Comparison of ENCODE assay signal across 38 cellular contexts in genomic region chr3:164604687-164605086, GRCh38.
"Had no signal": no experiment of that assay in that cellular context is flagged by ENCODE, and none has a peak within 500 bp of the region (broad histone marks: within the 10 kb centered on the region; RNA-seq: fewer than 3 reads in every experiment).

No MANE protein-coding gene starts in this region.

- DNase-seq: activated CD4-positive, alpha-beta memory T cell treated with anti-CD3 and anti-CD28 coated beads, Interleukin-2, amount 10 ng/mL, durations not matched to agents 7 days and 5 days; activated CD4-positive, alpha-beta T cell treated with anti-CD3 and anti-CD28 coated beads for 1 hour; activated CD4-positive, alpha-beta T cell treated with anti-CD3 and anti-CD28 coated beads for 48 hours; activated CD4-positive, CD25-positive, alpha-beta regulatory T cell; activated CD8-positive, alpha-beta memory T cell treated with anti-CD3 and anti-CD28 coated beads for 24 hours; activated CD8-positive, alpha-beta memory T cell treated with anti-CD3 and anti-CD28 coated beads, Interleukin-2, amount 10 ng/mL, durations not matched to agents 7 days and 5 days; activated CD8-positive, alpha-beta memory T cell treated with anti-CD3 and anti-CD28 coated beads, Interleukin-2, amount 50 U/mL, for 48 hours; activated effector memory CD4-positive, alpha-beta T cell treated with Interleukin-2 at 50 U/mL for 16 hours; activated naive CD4-positive, alpha-beta T cell treated with anti-CD3 and anti-CD28 coated beads, Interleukin-2, amount 10 ng/mL, durations not matched to agents 7 days and 5 days; activated naive CD8-positive, alpha-beta T cell treated with anti-CD3 and anti-CD28 coated beads, Interleukin-2, amount 50 U/mL, for 24 hours; activated T-cell treated with anti-CD3 and anti-CD28 coated beads, Interleukin-2, amount 50 U/mL, for 48 hours; anterior cingulate cortex; Kasumi-1; KG1; MG63; NCI-H1048; NCI-H1105 treated with DMSO at 0.1 percent for 48 hours; NCI-H1436; NCI-H1694; NCI-H1930; NCI-H2081 treated with DMSO at 0.1 percent for 48 hours; NCI-H510A; NCI-H526; NCI-H748 treated with DMSO at 0.1 percent for 48 hours; NK-92 treated with Interleukin-12 subunit alpha and Interleukin-12 subunit beta, amount 100 ng/mL, for 24 hours; PC-9; SIG-M5; SW 1271; T-helper 1 cell; T-helper 2 cell; T-helper 9 cell had no signal

- H3K9me3 ChIP-seq: breast epithelium, MG63 had no signal

- H2AFZ ChIP-seq: PC-9 had no signal

- H3K27ac ChIP-seq: breast epithelium, PC-9, RWPE1, VCaP had no signal

- H3K27me3 ChIP-seq: breast epithelium, MG63 had no signal

- H3K9me3 Mint-ChIP-seq: activated CD4-positive, alpha-beta memory T cell treated with anti-CD3 and anti-CD28 coated beads, Interleukin-2, amount 10 ng/mL, durations not matched to agents 7 days and 5 days had no signal

- ATAC-seq: activated CD8-positive, alpha-beta memory T cell treated with anti-CD3 and anti-CD28 coated beads, Interleukin-2, amount 10 ng/mL, durations not matched to agents 7 days and 5 days; activated naive CD8-positive, alpha-beta T cell treated with anti-CD3 and anti-CD28 coated beads, Interleukin-2, amount 50 U/mL, for 24 hours; Right ventricle myocardium inferior; SK-N-SH treated with all-trans-retinoic acid at 6 μM for 48 hours had no signal

- H3K4me1 Mint-ChIP-seq: activated CD4-positive, alpha-beta memory T cell treated with anti-CD3 and anti-CD28 coated beads, Interleukin-2, amount 10 ng/mL, durations not matched to agents 7 days and 5 days; activated CD8-positive, alpha-beta memory T cell treated with anti-CD3 and anti-CD28 coated beads, Interleukin-2, amount 10 ng/mL, durations not matched to agents 7 days and 5 days; activated naive CD4-positive, alpha-beta T cell treated with anti-CD3 and anti-CD28 coated beads, Interleukin-2, amount 10 ng/mL, durations not matched to agents 7 days and 5 days; activated naive CD8-positive, alpha-beta T cell treated with anti-CD3 and anti-CD28 coated beads, Interleukin-2, amount 50 U/mL, for 24 hours had no signal

- FAIRE-seq: RCC 7860 had no signal

- H3K36me3 Mint-ChIP-seq: activated CD8-positive, alpha-beta memory T cell treated with anti-CD3 and anti-CD28 coated beads, Interleukin-2, amount 10 ng/mL, durations not matched to agents 7 days and 5 days; activated naive CD4-positive, alpha-beta T cell treated with anti-CD3 and anti-CD28 coated beads, Interleukin-2, amount 10 ng/mL, durations not matched to agents 7 days and 5 days; activated naive CD8-positive, alpha-beta T cell had no signal

- H3K4me3 Mint-ChIP-seq: activated CD4-positive, alpha-beta memory T cell treated with anti-CD3 and anti-CD28 coated beads, Interleukin-2, amount 10 ng/mL, durations not matched to agents 7 days and 5 days; activated CD8-positive, alpha-beta memory T cell treated with anti-CD3 and anti-CD28 coated beads, Interleukin-2, amount 10 ng/mL, durations not matched to agents 7 days and 5 days; activated naive CD4-positive, alpha-beta T cell treated with anti-CD3 and anti-CD28 coated beads, Interleukin-2, amount 10 ng/mL, durations not matched to agents 7 days and 5 days; activated naive CD8-positive, alpha-beta T cell; activated naive CD8-positive, alpha-beta T cell treated with anti-CD3 and anti-CD28 coated beads, Interleukin-2, amount 50 U/mL, for 24 hours had no signal

- H3K4me3 ChIP-seq: breast epithelium, MG63, PC-9 had no signal

- H3K27ac Mint-ChIP-seq: activated CD4-positive, alpha-beta memory T cell treated with anti-CD3 and anti-CD28 coated beads, Interleukin-2, amount 10 ng/mL, durations not matched to agents 7 days and 5 days; activated CD8-positive, alpha-beta memory T cell treated with anti-CD3 and anti-CD28 coated beads, Interleukin-2, amount 10 ng/mL, durations not matched to agents 7 days and 5 days; activated naive CD4-positive, alpha-beta T cell treated with anti-CD3 and anti-CD28 coated beads, Interleukin-2, amount 10 ng/mL, durations not matched to agents 7 days and 5 days; activated naive CD8-positive, alpha-beta T cell; activated naive CD8-positive, alpha-beta T cell treated with anti-CD3 and anti-CD28 coated beads, Interleukin-2, amount 50 U/mL, for 24 hours had no signal

- H3K4me2 ChIP-seq: PC-9 had no signal

- H3K36me3 ChIP-seq: breast epithelium, MG63 had no signal

- H3K4me1 ChIP-seq: breast epithelium had no signal

- H3K27me3 Mint-ChIP-seq: activated CD4-positive, alpha-beta memory T cell treated with anti-CD3 and anti-CD28 coated beads, Interleukin-2, amount 10 ng/mL, durations not matched to agents 7 days and 5 days; activated CD8-positive, alpha-beta memory T cell treated with anti-CD3 and anti-CD28 coated beads, Interleukin-2, amount 10 ng/mL, durations not matched to agents 7 days and 5 days; activated naive CD4-positive, alpha-beta T cell treated with anti-CD3 and anti-CD28 coated beads, Interleukin-2, amount 10 ng/mL, durations not matched to agents 7 days and 5 days; activated naive CD8-positive, alpha-beta T cell; activated naive CD8-positive, alpha-beta T cell treated with anti-CD3 and anti-CD28 coated beads, Interleukin-2, amount 50 U/mL, for 24 hours had no signal
